8 cellular contexts compared by ENCODE assay signal in the genomic region with DNA sequence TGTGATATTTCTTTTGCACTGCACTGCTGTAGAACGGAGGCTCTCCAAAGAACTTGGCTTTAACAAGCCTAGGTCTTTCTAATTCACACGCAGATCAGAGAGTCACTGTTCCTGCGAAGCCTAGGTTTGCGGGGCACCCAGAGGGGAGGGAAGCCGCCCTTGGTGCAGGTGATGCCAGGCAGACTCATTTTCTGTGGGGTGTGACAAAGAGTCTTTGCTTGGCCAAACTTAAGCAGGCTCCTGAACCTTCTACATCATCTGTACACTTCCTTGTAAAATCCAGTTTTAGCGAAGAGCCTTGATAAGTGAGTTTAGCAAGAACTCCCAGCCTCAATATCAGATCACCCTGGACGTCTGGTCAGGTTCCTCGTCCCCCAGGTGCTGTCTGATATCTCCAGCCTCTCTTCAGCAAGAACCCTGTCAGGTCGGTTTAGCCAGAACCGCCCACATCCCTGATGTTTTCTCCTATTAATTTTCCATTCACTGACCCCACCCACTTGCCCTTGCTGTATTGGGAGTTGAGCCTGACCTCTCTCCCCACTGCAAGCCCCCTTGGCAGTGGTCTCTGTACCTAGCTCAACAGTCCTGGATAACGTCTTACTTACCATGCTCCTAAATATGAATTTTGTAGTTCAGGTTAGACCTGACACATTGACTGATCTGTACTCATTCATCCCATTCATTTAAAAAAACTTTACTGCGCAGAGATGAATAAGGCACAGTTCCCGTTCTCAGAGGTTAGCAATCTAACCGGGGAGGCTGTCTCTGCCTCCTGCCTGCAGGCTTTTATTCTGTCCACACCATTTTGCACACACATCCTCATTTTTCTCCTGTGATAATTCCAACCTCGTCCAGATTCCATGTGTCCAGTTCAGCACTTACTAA. TPM values are rescaled to one million over a fixed set of nuclear protein-coding genes. Genes with fewer than 3 reads are reported as not detected.
DNase-seq lines count a peak whose midpoint lies in the region; ATAC-seq and TF ChIP-seq lines count a peak whose summit lies in the region.

No MANE protein-coding gene starts in this region.

- H3K36me3 ChIP-seq in breast epithelium (no peaks in the 10 kb centered on the region), OCI-LY7 (ENCODE audit: insufficient read depth, low read length) (peaks cover 8% of the 10 kb centered on the region; the same call in 1 of the 2 replicates), endodermal cell (ENCODE audit: control insufficient read depth, insufficient read depth, low read length) (no peaks in the 10 kb centered on the region)

- H3K9me3 Mint-ChIP-seq in MCF 10A (ENCODE audit: unreplicated experiment) = no peaks in the 10 kb centered on the region
- no peaks in the 10 kb centered on the region for H3K9me3 Mint-ChIP-seq in endodermal cell
- no peaks in the 10 kb centered on the region for H3K9me3 Mint-ChIP-seq in type B pancreatic cell

- POLR2A ChIA-PET in MCF 10A (lab: Yijun Ruan, JAX) (interaction anchor here (0.6 to 3.0 kb wide), 18 partner anchors 10 to 401 kb away, joined by 3 to 34 read pairs (median 5); partner anchors contain the start of genes CAMSAP1, DNLZ, NACC2 and TMEM250), OCI-LY7 (lab: Charles Lee) (interaction anchor here (0.5 kb wide), 1 partner anchor 55 kb away, joined by 3 read pairs; the partner anchor contains the start of gene CAMSAP1)

- H3K27ac Mint-ChIP-seq in MCF 10A (ENCODE audit: low read depth, unreplicated experiment) (peak overlapping the region; percentile 11), endodermal cell (no peak overlapping the region), type B pancreatic cell (peak overlapping the region; percentile 96)

- H3K4me1 ChIP-seq in breast epithelium = no peaks in the 10 kb centered on the region
- peaks cover 34% of the 10 kb centered on the region for H3K4me1 ChIP-seq in OCI-LY7 (ENCODE audit: insufficient read depth, low read length, poor library complexity, severe bottlenecking)
- H3K4me1 ChIP-seq in endodermal cell (ENCODE audit: control insufficient read depth, insufficient read depth, low read length) = peaks cover 5% of the 10 kb centered on the region

- H2AFZ ChIP-seq in OCI-LY7 (ENCODE audit: low read length) = peak overlapping the region; percentile 70

- peaks cover 32% of the 10 kb centered on the region for H3K79me2 ChIP-seq in OCI-LY7 (ENCODE audit: insufficient read depth, low read depth, low read length)

- DNase-seq in MCF 10A (ENCODE audit: unreplicated experiment) = no peak
- DNase-seq in breast epithelium (ENCODE audit: low spot score in 2 of 2) = no peak
- DNase-seq in OCI-LY7 (ENCODE audit: low spot score) = no peak
- peak; percentile 43 for DNase-seq in endodermal cell
- no peak for DNase-seq in type B pancreatic cell (ENCODE audit: extremely low spot score, unreplicated experiment)
- DNase-seq in T-helper 9 cell = no peak
- DNase-seq in H4 (ENCODE audit: low spot score) = no peak

- peaks cover 23% of the 10 kb centered on the region for H3K4me1 Mint-ChIP-seq in MCF 10A (ENCODE audit: insufficient read depth, unreplicated experiment)
- peaks cover 13% of the 10 kb centered on the region for H3K4me1 Mint-ChIP-seq in endodermal cell
- peaks cover 24% of the 10 kb centered on the region for H3K4me1 Mint-ChIP-seq in type B pancreatic cell (ENCODE audit: unreplicated experiment)

- no peaks in the 10 kb centered on the region for H3K27me3 Mint-ChIP-seq in MCF 10A (ENCODE audit: insufficient read depth, unreplicated experiment)
- peaks cover 3% of the 10 kb centered on the region for H3K27me3 Mint-ChIP-seq in endodermal cell (ENCODE audit: insufficient read depth)
- H3K27me3 Mint-ChIP-seq in type B pancreatic cell = no peaks in the 10 kb centered on the region

- WGBS in endodermal cell (ENCODE audit: insufficient coverage in 1 of 2, insufficient read length in 1 of 2), 2 experiments = 65 to 69% methylated on average over 10 to 15 of the region's 15 CpGs

- CTCF ChIA-PET in MCF 10A (lab: Yijun Ruan, JAX) (interaction anchor here (0.5 to 2.2 kb wide), 5 partner anchors 91 to 260 kb away, joined by 3 to 13 read pairs (median 3); partner anchors contain the start of gene KCNT1), OCI-LY7 (lab: Charles Lee; ENCODE audit: unreplicated experiment) (no interaction called here)

- no peak for TF ChIP-seq CTCF in MCF 10A (IDR thresholded peaks at IDR 0.05; ENCODE audit: unreplicated experiment)
- no peak for TF ChIP-seq CTCF in breast epithelium (IDR thresholded peaks at IDR 0.05)
- no peak for TF ChIP-seq CTCF in OCI-LY7 (conservative IDR thresholded peaks at IDR 0.05; ENCODE audit: low read length)
- no peak for TF ChIP-seq CTCF in endodermal cell (conservative IDR thresholded peaks at IDR 0.05)
- TF ChIP-seq CTCF in type B pancreatic cell (conservative IDR thresholded peaks at IDR 0.05) = no peak

- no peak overlapping the region for H3K9ac ChIP-seq in endodermal cell (ENCODE audit: extremely low read depth, low read length, poor library complexity, severe bottlenecking)

- intact Hi-C loops in MCF 10A (cut with micrococcal nuclease) (loop anchor here (2.0 to 5.0 kb wide), 4 partner anchors 57 to 360 kb away; no protein-coding TSS in a partner anchor), breast epithelium (cut with DNase I; ENCODE audit: low total_unique reads) (no loop called here), OCI-LY7 (cut with micrococcal nuclease; ENCODE audit: unreplicated experiment) (loop anchor here (1.0 to 10.0 kb wide), 3 partner anchors 50 to 157 kb away; partner anchors contain the start of gene TMEM250)

- no peaks in the 10 kb centered on the region for H3K9me3 ChIP-seq in breast epithelium
- no peaks in the 10 kb centered on the region for H3K9me3 ChIP-seq in OCI-LY7 (ENCODE audit: low read length)
- H3K9me3 ChIP-seq in endodermal cell (ENCODE audit: control insufficient read depth, low read length) = no peaks in the 10 kb centered on the region

- BruUV-seq in MCF 10A (replicated peaks; lab: Mats Ljungman, UMichigan) (no TSS peak), OCI-LY7 (replicated peaks; lab: Mats Ljungman, UMichigan) (no TSS peak)

- H3K27me3 ChIP-seq in breast epithelium = no peaks in the 10 kb centered on the region
- H3K27me3 ChIP-seq in endodermal cell (ENCODE audit: control insufficient read depth, insufficient read depth, low read length, poor library complexity, severe bottlenecking) = peaks cover 4% of the 10 kb centered on the region

- H3K36me3 Mint-ChIP-seq in MCF 10A (ENCODE audit: insufficient read depth, unreplicated experiment) (peaks cover 16% of the 10 kb centered on the region), endodermal cell (ENCODE audit: low read depth) (peaks cover 2% of the 10 kb centered on the region), type B pancreatic cell (no peaks in the 10 kb centered on the region)

- peak overlapping the region; percentile 58 for H3K4me2 ChIP-seq in OCI-LY7 (ENCODE audit: low read length)

- TF ChIP-seq POLR2A in breast epithelium (IDR thresholded peaks at IDR 0.05) = no peak

- no peak overlapping the region for H3K27ac ChIP-seq in breast epithelium
- H3K27ac ChIP-seq in OCI-LY7 (ENCODE audit: low read depth, low read length, poor library complexity, severe bottlenecking) = no peak overlapping the region
- no peak overlapping the region for H3K27ac ChIP-seq in endodermal cell (ENCODE audit: low read depth, low read length)

- no peaks in the 10 kb centered on the region for H3K9me2 ChIP-seq in OCI-LY7 (ENCODE audit: insufficient read depth, low read length)

- no peak for ATAC-seq in GM19023 (IDR thresholded peaks at IDR 0.05; ENCODE audit: unreplicated experiment)

- peak overlapping the region in 1 of 3 donors; percentile 82 for H3K4me3 ChIP-seq in breast epithelium
- H3K4me3 ChIP-seq in OCI-LY7 (ENCODE audit: low read depth, low read length, poor library complexity, severe bottlenecking) = peak overlapping the region; percentile 57
- H3K4me3 ChIP-seq in endodermal cell (ENCODE audit: low read length) = peak overlapping the region; percentile 13

- peak overlapping the region; percentile 85 for H3K4me3 Mint-ChIP-seq in MCF 10A (ENCODE audit: unreplicated experiment)
- peak overlapping the region; percentile 84 for H3K4me3 Mint-ChIP-seq in endodermal cell
- H3K4me3 Mint-ChIP-seq in type B pancreatic cell = peak overlapping the region; percentile 89

- peaks cover 6% of the 10 kb centered on the region; the same call in 1 of the 2 replicates for H4K20me1 ChIP-seq in OCI-LY7 (ENCODE audit: insufficient read depth, low read length)

RNA-seq across cellular contexts. Expression of gene UBAC1, which starts 0.9 kb away (rescaled TPM):
- 32.5 and 34.7 TPM in 2 replicates for total RNA-seq in MCF 10A (2022)
- total RNA-seq in breast epithelium = 10 to 100 TPM; 39.2 to 53.0 (median 45.6) TPM
- total RNA-seq in OCI-LY7 (2014; rRNA removed; shearing (Covaris generic)) = 59.2 and 75.7 TPM in 2 replicates
- 42.3 and 42.4 TPM in 2 replicates for total RNA-seq in OCI-LY7 (2022)
- 10 to 100 TPM; 47.9 to 48.4 TPM for total RNA-seq in endodermal cell
- 43.3 TPM for polyA plus RNA-seq in endodermal cell (2013, experiment 1 of 2)
- polyA plus RNA-seq in endodermal cell (2013, experiment 2 of 2) = 38.8 TPM
- 34.5 and 45.2 TPM in 2 replicates for total RNA-seq in type B pancreatic cell (ENCODE audit: low replicate concordance)
- 35.2 and 41.3 TPM in 2 replicates for total RNA-seq in H4 (2014; rRNA removed; shearing (Covaris generic))

RNA-seq across cellular contexts. Expression of gene CAMSAP1, which starts 54.7 kb away (rescaled TPM):
- total RNA-seq in MCF 10A (2022) (31.0 and 39.5 TPM in 2 replicates), breast epithelium (10 to 100 TPM; 25.0 to 29.8 (median 29.0) TPM), OCI-LY7 (2022) (33.0 and 39.2 TPM in 2 replicates), endodermal cell (10 to 100 TPM; 40.1 to 43.1 TPM), type B pancreatic cell (ENCODE audit: low replicate concordance) (33.9 and 58.2 TPM in 2 replicates)
- 20.1 and 30.4 TPM in 2 replicates for total RNA-seq in OCI-LY7 (2014; rRNA removed; shearing (Covaris generic))
- 36.8 TPM for polyA plus RNA-seq in endodermal cell (2013, experiment 1 of 2)
- polyA plus RNA-seq in endodermal cell (2013, experiment 2 of 2) = 37.7 TPM
- 11.0 and 13.5 TPM in 2 replicates for total RNA-seq in H4 (2014; rRNA removed; shearing (Covaris generic))
